8 cellular contexts compared by ENCODE assay signal in the genomic region with DNA sequence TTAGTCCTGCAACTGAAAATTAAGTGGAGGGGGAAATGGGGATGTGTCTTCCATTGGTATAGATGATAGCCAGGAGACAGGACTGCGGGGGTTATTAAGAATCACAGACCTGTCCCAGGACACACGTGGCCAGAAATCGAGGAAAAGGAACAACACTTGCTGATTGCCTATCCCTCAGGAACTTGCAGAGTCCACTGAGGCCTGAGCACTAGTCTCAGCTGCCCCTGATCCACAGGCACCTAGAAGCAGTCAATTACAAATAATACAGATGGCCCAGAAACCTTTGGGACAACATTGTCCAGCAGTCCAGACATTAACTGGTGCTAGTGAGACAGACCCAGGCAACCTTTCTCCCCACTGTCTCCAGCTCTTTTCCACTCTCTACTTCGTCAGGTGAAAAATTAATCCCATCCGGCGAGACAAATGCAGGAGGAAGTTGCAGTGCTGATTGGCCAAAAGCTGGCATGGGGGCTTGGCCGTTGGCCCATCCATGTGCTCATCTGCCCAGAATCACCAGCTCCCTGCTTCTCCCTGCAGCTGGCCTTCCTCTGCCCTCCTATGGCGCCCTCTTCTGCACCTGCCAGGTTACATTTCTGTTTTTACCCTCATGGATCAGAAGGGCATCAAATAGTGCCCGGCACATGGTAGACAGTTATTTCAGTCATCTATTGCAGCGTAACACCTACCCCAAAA. TPM values are rescaled to one million over a fixed set of nuclear protein-coding genes. Genes with fewer than 3 reads are reported as not detected.
DNase-seq lines count a peak whose midpoint lies in the region; ATAC-seq, FAIRE-seq and TF ChIP-seq lines count a peak whose summit lies in the region.

No MANE protein-coding gene starts in this region.

- peaks cover 5 to 36% (median 23%) of the 10 kb centered on the region in 4 donors for H3K4me1 Mint-ChIP-seq in CD4-positive, CD25-positive, alpha-beta regulatory T cell
- peaks cover 29% of the 10 kb centered on the region for H3K4me1 Mint-ChIP-seq in HFFc6 (ENCODE audit: low read depth)

- H3K4me3 ChIP-seq in CD4-positive, CD25-positive, alpha-beta regulatory T cell (ENCODE audit: low read depth, low read length): no peak overlapping the region
- no peak overlapping the region for H3K4me3 ChIP-seq in mammary epithelial cell (replicated peaks in 1 of 3; ENCODE audit: insufficient read depth in 1 of 3, low read depth in 2 of 3, low read length in 3 of 3)
- H3K4me3 ChIP-seq in effector memory CD4-positive, alpha-beta T cell (ENCODE audit: insufficient read depth, low read depth, low read length, poor library complexity, severe bottlenecking): no peak overlapping the region

- TF ChIP-seq CTCF in HFFc6 (IDR thresholded peaks at IDR 0.05) (peak; percentile 66), RWPE1 (conservative IDR thresholded peaks at IDR 0.05; ENCODE audit: low read depth) (no peak; the same call in 1 of the 2 replicates), mammary epithelial cell (conservative IDR thresholded peaks at IDR 0.05 in 1 of 2, IDR thresholded peaks at IDR 0.05 in 1 of 2; ENCODE audit: extremely low read depth in 1 of 2, insufficient read depth in 1 of 2, low read depth in 1 of 2, low read length in 2 of 2) (peak; percentile 32 to 76)

- POLR2A ChIA-PET in RWPE1 (lab: Yijun Ruan, JAX; ENCODE audit: low non-redundant PET): interaction anchor here (0.7 kb wide), 1 partner anchor 62 kb away, joined by 6 read pairs; no protein-coding TSS in a partner anchor

- H3K9me3 ChIP-seq in CD4-positive, CD25-positive, alpha-beta regulatory T cell (ENCODE audit: control insufficient read depth in 2 of 2, low read length in 2 of 2): no peaks in the 10 kb centered on the region
- no peaks in the 10 kb centered on the region for H3K9me3 ChIP-seq in mammary epithelial cell (replicated peaks; ENCODE audit: insufficient read depth, low read length)
- no peaks in the 10 kb centered on the region for H3K9me3 ChIP-seq in effector memory CD4-positive, alpha-beta T cell (ENCODE audit: control insufficient read depth, low read length)

- H3K36me3 ChIP-seq in CD4-positive, CD25-positive, alpha-beta regulatory T cell (ENCODE audit: control insufficient read depth, insufficient read depth, low read length): no peaks in the 10 kb centered on the region
- no peaks in the 10 kb centered on the region for H3K36me3 ChIP-seq in mammary epithelial cell (ENCODE audit: insufficient read depth, low read length)
- H3K36me3 ChIP-seq in effector memory CD4-positive, alpha-beta T cell (ENCODE audit: control insufficient read depth, insufficient read depth, low read length): no peaks in the 10 kb centered on the region

- 56% methylated on average over 10 of the region's 10 CpGs for WGBS in mammary epithelial cell (ENCODE audit: low coverage, missing lambda C conversion rate)

- peak overlapping the region in 2 of 3 donors; percentile 38 to 55 for H3K27ac Mint-ChIP-seq in CD4-positive, CD25-positive, alpha-beta regulatory T cell
- no peak overlapping the region for H3K27ac Mint-ChIP-seq in HFFc6

- intact Hi-C loops in mammary epithelial cell (cut with micrococcal nuclease): loop anchor here (1.0 kb wide), 2 partner anchors 55 to 89 kb away; no protein-coding TSS in a partner anchor

- peak in 2 of 3 donors; percentile 32 to 67 for DNase-seq in CD4-positive, CD25-positive, alpha-beta regulatory T cell
- DNase-seq in HFFc6 (no peak), RWPE1 (ENCODE audit: low spot score) (no peak), mammary epithelial cell (no peak), myocyte (ENCODE audit: low read depth) (peak; percentile 69), urothelium cell line (ENCODE audit: low spot score) (no peak)
- DNase-seq in effector memory CD4-positive, alpha-beta T cell: no peak

- no peaks in the 10 kb centered on the region for H4K20me1 ChIP-seq in mammary epithelial cell (ENCODE audit: insufficient read depth, low read length)

- in situ Hi-C loops in mammary epithelial cell (cut with MboI; ENCODE audit: low sequenced_read_pairs in 2 of 2): loop anchor here in 1 of 2 donors (5.0 kb wide), 1 partner anchor 88 kb away; no protein-coding TSS in a partner anchor

- dilution Hi-C loops in mammary epithelial cell (cut with HindIII; ENCODE audit: low sequenced_read_pairs): no loop called here

- no peak overlapping the region for H3K4me2 ChIP-seq in mammary epithelial cell (ENCODE audit: insufficient read depth, low read depth, low read length)

- H3K4me3 Mint-ChIP-seq in CD4-positive, CD25-positive, alpha-beta regulatory T cell: peak overlapping the region in 2 of 4 donors; percentile 40 to 62
- H3K4me3 Mint-ChIP-seq in HFFc6: no peak overlapping the region

- no peak overlapping the region for H3K27ac ChIP-seq in CD4-positive, CD25-positive, alpha-beta regulatory T cell (ENCODE audit: insufficient read depth, low read length, poor library complexity, severe bottlenecking)
- H3K27ac ChIP-seq in RWPE1: peak overlapping the region; percentile 16
- no peak overlapping the region for H3K27ac ChIP-seq in mammary epithelial cell (ENCODE audit: insufficient read depth, low read depth, low read length)
- H3K27ac ChIP-seq in effector memory CD4-positive, alpha-beta T cell (ENCODE audit: insufficient read depth, low read length, poor library complexity, severe bottlenecking): no peak overlapping the region

- peaks cover 7% of the 10 kb centered on the region for H3K27me3 Mint-ChIP-seq in CD4-positive, CD25-positive, alpha-beta regulatory T cell
- peaks cover 6% of the 10 kb centered on the region; the same call in 1 of the 2 replicates for H3K27me3 Mint-ChIP-seq in HFFc6 (ENCODE audit: insufficient read depth)

- H3K9ac ChIP-seq in mammary epithelial cell (ENCODE audit: insufficient read depth, low read length): no peak overlapping the region

- no peak for FAIRE-seq in urothelium cell line (lab: Jason Lieb, UNC)

- H3K36me3 Mint-ChIP-seq in CD4-positive, CD25-positive, alpha-beta regulatory T cell: no peaks in the 10 kb centered on the region
- peaks cover 5% of the 10 kb centered on the region for H3K36me3 Mint-ChIP-seq in HFFc6 (ENCODE audit: low read depth)

- no peaks in the 10 kb centered on the region for H3K9me3 Mint-ChIP-seq in CD4-positive, CD25-positive, alpha-beta regulatory T cell
- H3K9me3 Mint-ChIP-seq in HFFc6: no peaks in the 10 kb centered on the region

- no peak for ATAC-seq in CD4-positive, CD25-positive, alpha-beta regulatory T cell (ENCODE audit: low read depth in 2 of 2)
- no peak for ATAC-seq in HG03280 (IDR thresholded peaks at IDR 0.05; ENCODE audit: unreplicated experiment)

- peaks cover 14% of the 10 kb centered on the region for H3K79me2 ChIP-seq in mammary epithelial cell (ENCODE audit: insufficient read depth, low read length)

- CTCF ChIA-PET in RWPE1 (lab: Yijun Ruan, JAX) (interaction anchor here (0.6 to 0.9 kb wide), 6 partner anchors 55 to 977 kb away, joined by 3 to 4 read pairs (median 3); no protein-coding TSS in a partner anchor), mammary epithelial cell (lab: Charles Lee; ENCODE audit: low non-redundant PET) (interaction anchor here (0.7 kb wide), 1 partner anchor 19 kb away, joined by 4 read pairs; no protein-coding TSS in a partner anchor)

- H3K27me3 ChIP-seq in CD4-positive, CD25-positive, alpha-beta regulatory T cell (ENCODE audit: control insufficient read depth, insufficient read depth, low read length): no peaks in the 10 kb centered on the region
- H3K27me3 ChIP-seq in mammary epithelial cell (ENCODE audit: insufficient read depth, low read length): no peaks in the 10 kb centered on the region
- H3K27me3 ChIP-seq in effector memory CD4-positive, alpha-beta T cell (replicated peaks; ENCODE audit: control insufficient read depth, insufficient read depth, low read length, poor library complexity, severe bottlenecking): no peaks in the 10 kb centered on the region

- H3K4me1 ChIP-seq in CD4-positive, CD25-positive, alpha-beta regulatory T cell (ENCODE audit: control insufficient read depth, insufficient read depth, low read length, poor library complexity, severe bottlenecking): peaks cover 18% of the 10 kb centered on the region
- H3K4me1 ChIP-seq in mammary epithelial cell (ENCODE audit: insufficient read depth, low read length): peaks cover 30% of the 10 kb centered on the region
- peaks cover 15% of the 10 kb centered on the region for H3K4me1 ChIP-seq in effector memory CD4-positive, alpha-beta T cell (ENCODE audit: control insufficient read depth, insufficient read depth, low read length, poor library complexity, severe bottlenecking)

- no TSS peak for BruUV-seq in mammary epithelial cell (replicated peaks; lab: Mats Ljungman, UMichigan)

- no peak overlapping the region for H2AFZ ChIP-seq in mammary epithelial cell (ENCODE audit: low read depth, low read length)

RNA-seq across cellular contexts. Expression of gene B4GALT1, which starts 3.5 kb away (rescaled TPM):
- total RNA-seq in CD4-positive, CD25-positive, alpha-beta regulatory T cell: 87.8 TPM
- 10 to 100 TPM; 18.8 to 21.7 (median 20.6) TPM for polyA plus RNA-seq in CD4-positive, CD25-positive, alpha-beta regulatory T cell
- total RNA-seq in HFFc6 (2021; fragmentation: NEBNext Ultra II Directional; extraction: Animal tissue kit (Norgen Biotek cat#: 25700)): 100 to 1,000 TPM in 4 of 6 experiments, 10 to 100 TPM in 2; 87.2 to 116 (median 106) TPM
- total RNA-seq in mammary epithelial cell (100 to 1,000 TPM in 1 of 2 donors, 10 to 100 TPM in 1; 82.2 to 135 TPM), myocyte (36.5 and 39.4 TPM in 2 replicates)
- polyA plus RNA-seq in mammary epithelial cell: 69.9 TPM
- polyA minus RNA-seq in mammary epithelial cell: 212 TPM
- 118 TPM for polyA plus RNA-seq in myocyte (2012)

Comparison
In these comparisons a context has a peak if more than half of its experiments do, and no peak if none do; other contexts are left out.
1. DNase-seq: peak in CD4-positive, CD25-positive, alpha-beta regulatory T cell (2 of 3) and myocyte (single experiment); none in HFFc6 (single experiment), RWPE1 (single experiment), mammary epithelial cell (single experiment), urothelium cell line (single experiment) and effector memory CD4-positive, alpha-beta T cell (0 of 3).